Comparison of ENCODE assay signal across 1 cellular context in genomic region chr2:30481323-30481800, GRCh38.
A peak's percentile ranks its signal among the peaks of the same experiment; 100 is the strongest.
TF ChIP-seq lines count a peak whose summit lies in the region.

No MANE protein-coding gene starts in this region.

TF ChIP-seq in K562, 482 proteins besides CTCF, POLR2A, EP300 and RAD21 (continued from another document):
- TF ChIP-seq, protein P1, sequence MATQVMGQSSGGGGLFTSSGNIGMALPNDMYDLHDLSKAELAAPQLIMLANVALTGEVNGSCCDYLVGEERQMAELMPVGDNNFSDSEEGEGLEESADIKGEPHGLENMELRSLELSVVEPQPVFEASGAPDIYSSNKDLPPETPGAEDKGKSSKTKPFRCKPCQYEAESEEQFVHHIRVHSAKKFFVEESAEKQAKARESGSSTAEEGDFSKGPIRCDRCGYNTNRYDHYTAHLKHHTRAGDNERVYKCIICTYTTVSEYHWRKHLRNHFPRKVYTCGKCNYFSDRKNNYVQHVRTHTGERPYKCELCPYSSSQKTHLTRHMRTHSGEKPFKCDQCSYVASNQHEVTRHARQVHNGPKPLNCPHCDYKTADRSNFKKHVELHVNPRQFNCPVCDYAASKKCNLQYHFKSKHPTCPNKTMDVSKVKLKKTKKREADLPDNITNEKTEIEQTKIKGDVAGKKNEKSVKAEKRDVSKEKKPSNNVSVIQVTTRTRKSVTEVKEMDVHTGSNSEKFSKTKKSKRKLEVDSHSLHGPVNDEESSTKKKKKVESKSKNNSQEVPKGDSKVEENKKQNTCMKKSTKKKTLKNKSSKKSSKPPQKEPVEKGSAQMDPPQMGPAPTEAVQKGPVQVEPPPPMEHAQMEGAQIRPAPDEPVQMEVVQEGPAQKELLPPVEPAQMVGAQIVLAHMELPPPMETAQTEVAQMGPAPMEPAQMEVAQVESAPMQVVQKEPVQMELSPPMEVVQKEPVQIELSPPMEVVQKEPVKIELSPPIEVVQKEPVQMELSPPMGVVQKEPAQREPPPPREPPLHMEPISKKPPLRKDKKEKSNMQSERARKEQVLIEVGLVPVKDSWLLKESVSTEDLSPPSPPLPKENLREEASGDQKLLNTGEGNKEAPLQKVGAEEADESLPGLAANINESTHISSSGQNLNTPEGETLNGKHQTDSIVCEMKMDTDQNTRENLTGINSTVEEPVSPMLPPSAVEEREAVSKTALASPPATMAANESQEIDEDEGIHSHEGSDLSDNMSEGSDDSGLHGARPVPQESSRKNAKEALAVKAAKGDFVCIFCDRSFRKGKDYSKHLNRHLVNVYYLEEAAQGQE (CRISPR knock-in tag; IDR thresholded peaks at IDR 0.05; ENCODE audit: low read depth): no peak
- TF ChIP-seq ZNF79 (CRISPR knock-in tag; IDR thresholded peaks at IDR 0.05; ENCODE audit: low read depth) (no peak), CBFA2T3 (IDR thresholded peaks at IDR 0.05) (peak; percentile 24; the same call in 1 of the 2 replicates), FOXM1 (IDR thresholded peaks at IDR 0.05; ENCODE audit: low read depth) (no peak), FOXM1 (CRISPR knock-in tag; IDR thresholded peaks at IDR 0.05; ENCODE audit: low read depth) (no peak), ZC3H8 (IDR thresholded peaks at IDR 0.05) (no peak), THAP7 (CRISPR knock-in tag; IDR thresholded peaks at IDR 0.05) (no peak), CREBBP (IDR thresholded peaks at IDR 0.05; ENCODE audit: low read depth, low read length) (no peak), CEBPG (CRISPR knock-in tag; IDR thresholded peaks at IDR 0.05) (no peak), CEBPG (tag; conservative IDR thresholded peaks at IDR 0.05 in 1 of 2, IDR thresholded peaks at IDR 0.05 in 1 of 2) (no peak), STAG1 (CRISPR knock-in tag; IDR thresholded peaks at IDR 0.05; ENCODE audit: borderline replicate concordance) (no peak), PRMT5 (CRISPR knock-in tag; IDR thresholded peaks at IDR 0.05) (no peak), ARID2 (IDR thresholded peaks at IDR 0.05) (no peak), ZEB2 (IDR thresholded peaks at IDR 0.05) (no peak), POLR3A (IDR thresholded peaks at IDR 0.05; ENCODE audit: borderline replicate concordance, extremely low read depth, insufficient read depth, insufficient read length) (no peak), HMBOX1 (IDR thresholded peaks at IDR 0.05) (peak; percentile 80), HNRNPL (IDR thresholded peaks at IDR 0.05; ENCODE audit: low read depth, low read length) (no peak), CREB3L1 (IDR thresholded peaks at IDR 0.05; ENCODE audit: borderline replicate concordance, low read depth) (no peak), E2F3 (CRISPR knock-in tag; IDR thresholded peaks at IDR 0.05) (no peak), KLF1 (tag; IDR thresholded peaks at IDR 0.05) (no peak), PHF21A (IDR thresholded peaks at IDR 0.05; ENCODE audit: borderline replicate concordance, low read depth) (no peak), MYNN (IDR thresholded peaks at IDR 0.05) (no peak), MYNN (CRISPR knock-in tag; IDR thresholded peaks at IDR 0.05) (no peak), ADNP (tag; IDR thresholded peaks at IDR 0.05) (no peak), ZNF239 (CRISPR knock-in tag; IDR thresholded peaks at IDR 0.05) (no peak), ZNF444 (CRISPR knock-in tag; IDR thresholded peaks at IDR 0.05) (no peak), ID3 (CRISPR knock-in tag; IDR thresholded peaks at IDR 0.05) (no peak), ID3 (tag; IDR thresholded peaks at IDR 0.05) (no peak), C11orf30 (IDR thresholded peaks at IDR 0.05; ENCODE audit: low read depth) (peak; percentile 63), TOE1 (IDR thresholded peaks at IDR 0.05; ENCODE audit: borderline replicate concordance) (no peak), TOE1 (CRISPR knock-in tag; IDR thresholded peaks at IDR 0.05; ENCODE audit: borderline replicate concordance, low read depth) (no peak), HMG20A (CRISPR knock-in tag; conservative IDR thresholded peaks at IDR 0.05) (no peak), XRCC3 (IDR thresholded peaks at IDR 0.05) (no peak), ARID1B (IDR thresholded peaks at IDR 0.05) (no peak), MAFK (IDR thresholded peaks at IDR 0.05; ENCODE audit: low read length) (no peak)
- TF ChIP-seq, protein P2, sequence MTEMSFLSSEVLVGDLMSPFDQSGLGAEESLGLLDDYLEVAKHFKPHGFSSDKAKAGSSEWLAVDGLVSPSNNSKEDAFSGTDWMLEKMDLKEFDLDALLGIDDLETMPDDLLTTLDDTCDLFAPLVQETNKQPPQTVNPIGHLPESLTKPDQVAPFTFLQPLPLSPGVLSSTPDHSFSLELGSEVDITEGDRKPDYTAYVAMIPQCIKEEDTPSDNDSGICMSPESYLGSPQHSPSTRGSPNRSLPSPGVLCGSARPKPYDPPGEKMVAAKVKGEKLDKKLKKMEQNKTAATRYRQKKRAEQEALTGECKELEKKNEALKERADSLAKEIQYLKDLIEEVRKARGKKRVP (CRISPR knock-in tag; IDR thresholded peaks at IDR 0.05): no peak
- TF ChIP-seq, protein P3, sequence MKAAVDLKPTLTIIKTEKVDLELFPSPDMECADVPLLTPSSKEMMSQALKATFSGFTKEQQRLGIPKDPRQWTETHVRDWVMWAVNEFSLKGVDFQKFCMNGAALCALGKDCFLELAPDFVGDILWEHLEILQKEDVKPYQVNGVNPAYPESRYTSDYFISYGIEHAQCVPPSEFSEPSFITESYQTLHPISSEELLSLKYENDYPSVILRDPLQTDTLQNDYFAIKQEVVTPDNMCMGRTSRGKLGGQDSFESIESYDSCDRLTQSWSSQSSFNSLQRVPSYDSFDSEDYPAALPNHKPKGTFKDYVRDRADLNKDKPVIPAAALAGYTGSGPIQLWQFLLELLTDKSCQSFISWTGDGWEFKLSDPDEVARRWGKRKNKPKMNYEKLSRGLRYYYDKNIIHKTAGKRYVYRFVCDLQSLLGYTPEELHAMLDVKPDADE (conservative IDR thresholded peaks at IDR 0.05; ENCODE audit: control insufficient read depth, low read depth, low read length): no peak
- TF ChIP-seq, protein P4, sequence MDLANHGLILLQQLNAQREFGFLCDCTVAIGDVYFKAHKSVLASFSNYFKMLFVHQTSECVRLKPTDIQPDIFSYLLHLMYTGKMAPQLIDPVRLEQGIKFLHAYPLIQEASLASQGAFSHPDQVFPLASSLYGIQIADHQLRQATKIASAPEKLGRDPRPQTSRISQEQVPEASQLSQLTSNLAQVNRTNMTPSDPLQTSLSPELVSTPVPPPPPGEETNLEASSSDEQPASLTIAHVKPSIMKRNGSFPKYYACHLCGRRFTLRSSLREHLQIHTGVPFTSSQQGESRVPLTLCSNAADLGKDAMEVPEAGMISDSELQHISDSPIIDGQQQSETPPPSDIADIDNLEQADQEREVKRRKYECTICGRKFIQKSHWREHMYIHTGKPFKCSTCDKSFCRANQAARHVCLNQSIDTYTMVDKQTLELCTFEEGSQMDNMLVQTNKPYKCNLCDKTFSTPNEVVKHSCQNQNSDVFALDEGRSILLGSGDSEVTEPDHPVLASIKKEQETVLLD (IDR thresholded peaks at IDR 0.05): no peak
- TF ChIP-seq, protein P5, sequence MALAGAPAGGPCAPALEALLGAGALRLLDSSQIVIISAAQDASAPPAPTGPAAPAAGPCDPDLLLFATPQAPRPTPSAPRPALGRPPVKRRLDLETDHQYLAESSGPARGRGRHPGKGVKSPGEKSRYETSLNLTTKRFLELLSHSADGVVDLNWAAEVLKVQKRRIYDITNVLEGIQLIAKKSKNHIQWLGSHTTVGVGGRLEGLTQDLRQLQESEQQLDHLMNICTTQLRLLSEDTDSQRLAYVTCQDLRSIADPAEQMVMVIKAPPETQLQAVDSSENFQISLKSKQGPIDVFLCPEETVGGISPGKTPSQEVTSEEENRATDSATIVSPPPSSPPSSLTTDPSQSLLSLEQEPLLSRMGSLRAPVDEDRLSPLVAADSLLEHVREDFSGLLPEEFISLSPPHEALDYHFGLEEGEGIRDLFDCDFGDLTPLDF (CRISPR knock-in tag; IDR thresholded peaks at IDR 0.05): no peak
- TF ChIP-seq, protein P6, sequence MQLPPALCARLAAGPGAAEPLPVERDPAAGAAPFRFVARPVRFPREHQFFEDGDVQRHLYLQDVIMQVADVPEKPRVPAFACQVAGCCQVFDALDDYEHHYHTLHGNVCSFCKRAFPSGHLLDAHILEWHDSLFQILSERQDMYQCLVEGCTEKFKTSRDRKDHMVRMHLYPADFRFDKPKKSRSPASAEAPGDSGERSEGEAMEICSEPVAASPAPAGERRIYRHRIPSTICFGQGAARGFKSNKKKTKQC (CRISPR knock-in tag; IDR thresholded peaks at IDR 0.05): no peak
